Comparison of ENCODE assay signal across 1 cellular context in genomic region chr2:100291152-100291970, GRCh38.
TF ChIP-seq lines count a peak whose summit lies in the region.

No MANE protein-coding gene starts in this region.

TF ChIP-seq in K562, 482 proteins besides CTCF, POLR2A, EP300 and RAD21 (continued from another document):
- TF ChIP-seq ZNF280B (CRISPR knock-in tag; IDR thresholded peaks at IDR 0.05) (no peak), DIDO1 (tag; IDR thresholded peaks at IDR 0.05; ENCODE audit: low read depth) (no peak)
